Comparison of ENCODE assay signal across 13 cellular contexts in genomic region chr13:103788061-103788652, GRCh38.
DNase-seq lines count a peak whose midpoint lies in the region; ATAC-seq, FAIRE-seq and TF ChIP-seq lines count a peak whose summit lies in the region.
"Had no signal": no experiment of that assay in that cellular context is flagged by ENCODE, and none has a peak within 500 bp of the region (broad histone marks: within the 10 kb centered on the region; RNA-seq: fewer than 3 reads in every experiment).

No MANE protein-coding gene starts in this region.

- H3K27ac Mint-ChIP-seq in Calu3 (ENCODE audit: unreplicated experiment): no peak overlapping the region
- no peak overlapping the region for H3K27ac Mint-ChIP-seq in effector memory CD8-positive, alpha-beta T cell
- H3K27ac Mint-ChIP-seq: activated B cell treated with CpG ODN at 0.5 μM for 24 hours; CD8-positive, alpha-beta T cell had no signal

- H3K4me3 ChIP-seq in GM06990 (replicated peaks; ENCODE audit: low read depth, low read length): no peak overlapping the region
- no peak overlapping the region for H3K4me3 ChIP-seq in astrocyte of the cerebellum (ENCODE audit: low read depth, low read length)
- H3K4me3 ChIP-seq in keratinocyte (ENCODE audit: control insufficient read depth in 2 of 3, extremely low read depth in 1 of 3, insufficient read depth in 2 of 3, low read depth in 1 of 3, low read length in 3 of 3): no peak overlapping the region
- H3K4me3 ChIP-seq: transverse colon had no signal

- no peaks in the 10 kb centered on the region for H3K9me1 ChIP-seq in keratinocyte (ENCODE audit: control insufficient read depth, extremely low read depth, insufficient read depth, low read length)

- H3K4me1 Mint-ChIP-seq in Calu3 (ENCODE audit: low read depth, unreplicated experiment): no peaks in the 10 kb centered on the region
- no peaks in the 10 kb centered on the region for H3K4me1 Mint-ChIP-seq in effector memory CD8-positive, alpha-beta T cell (ENCODE audit: low read depth in 2 of 2)
- H3K4me1 Mint-ChIP-seq: activated B cell treated with CpG ODN at 0.5 μM for 24 hours had no signal

- H4K20me1 ChIP-seq in keratinocyte (ENCODE audit: control insufficient read depth, extremely low read depth, insufficient read depth, low read length): no peaks in the 10 kb centered on the region

- no peak overlapping the region for H3K4me2 ChIP-seq in keratinocyte (ENCODE audit: control insufficient read depth, extremely low read depth, insufficient read depth, low read depth, low read length)

- H3K27ac ChIP-seq in keratinocyte (ENCODE audit: control insufficient read depth, insufficient read depth, low read length): no peak overlapping the region
- H3K27ac ChIP-seq: transverse colon had no signal

- CTCF ChIA-PET in Calu3 (lab: Charles Lee): interaction anchor here (0.5 kb wide), 1 partner anchor 810 kb away, joined by 8 read pairs; no protein-coding TSS in a partner anchor

- in situ Hi-C loops in astrocyte of the cerebellum (cut with HindIII; ENCODE audit: low sequenced_read_pairs): no loop called here

- H3K36me3 ChIP-seq in GM06990 (ENCODE audit: control insufficient read depth, insufficient read depth, low read length) (no peaks in the 10 kb centered on the region), keratinocyte (ENCODE audit: control insufficient read depth in 2 of 2, extremely low read depth in 1 of 2, insufficient read depth in 2 of 2, low read length in 2 of 2) (no peaks in the 10 kb centered on the region)
- H3K36me3 ChIP-seq: transverse colon had no signal

- no peak overlapping the region for H3K9ac ChIP-seq in keratinocyte (ENCODE audit: control insufficient read depth, extremely low read depth, insufficient read depth, low read length)

- no peaks in the 10 kb centered on the region for H3K27me3 Mint-ChIP-seq in Calu3 (ENCODE audit: unreplicated experiment)
- no peaks in the 10 kb centered on the region for H3K27me3 Mint-ChIP-seq in effector memory CD8-positive, alpha-beta T cell
- H3K27me3 Mint-ChIP-seq: activated B cell treated with CpG ODN at 0.5 μM for 24 hours had no signal

- H3K4me3 Mint-ChIP-seq in Calu3 (ENCODE audit: low read depth, unreplicated experiment): no peak overlapping the region
- no peak overlapping the region for H3K4me3 Mint-ChIP-seq in effector memory CD8-positive, alpha-beta T cell
- H3K4me3 Mint-ChIP-seq: activated B cell treated with CpG ODN at 0.5 μM for 24 hours; activated T-cell treated with anti-CD3 and anti-CD28 coated beads, Interleukin-2, amount 50 U/mL, for 4 hours; CD8-positive, alpha-beta T cell had no signal

- ATAC-seq in effector memory CD8-positive, alpha-beta T cell (replicated peaks): no peak
- ATAC-seq in esophagus mucosa: no peak
- ATAC-seq: activated T-cell treated with anti-CD3 and anti-CD28 coated beads, Interleukin-2, amount 50 U/mL, for 4 hours; CD8-positive, alpha-beta T cell had no signal

- H3K79me2 ChIP-seq in keratinocyte (ENCODE audit: control insufficient read depth, insufficient read depth, low read length): no peaks in the 10 kb centered on the region

- no peaks in the 10 kb centered on the region for H3K4me1 ChIP-seq in keratinocyte (ENCODE audit: control insufficient read depth, extremely low read depth, insufficient read depth, low read length)
- H3K4me1 ChIP-seq: transverse colon had no signal

- no peaks in the 10 kb centered on the region for H3K36me3 Mint-ChIP-seq in Calu3 (ENCODE audit: insufficient read depth, unreplicated experiment)
- H3K36me3 Mint-ChIP-seq in effector memory CD8-positive, alpha-beta T cell (ENCODE audit: insufficient read depth): no peaks in the 10 kb centered on the region
- H3K36me3 Mint-ChIP-seq: CD8-positive, alpha-beta T cell had no signal

- intact Hi-C loops in Calu3 (cut with micrococcal nuclease; ENCODE audit: unreplicated experiment): no loop called here

- TF ChIP-seq CTCF in GM06990 (IDR thresholded peaks at IDR 0.05; ENCODE audit: insufficient read depth, low read length, poor library complexity, severe bottlenecking): peak; percentile 16
- TF ChIP-seq CTCF in LNCAP (IDR thresholded peaks at IDR 0.05): peak; percentile 34; the same call in 1 of the 2 replicates
- TF ChIP-seq CTCF in astrocyte of the cerebellum (IDR thresholded peaks at IDR 0.05; ENCODE audit: low read depth, low read length, missing control alignments): peak; percentile 41
- peak in 2 of 3 experiments; percentile 2 to 16 for TF ChIP-seq CTCF in keratinocyte (optimal IDR thresholded peaks at IDR 0.05 in 1 of 3, IDR thresholded peaks at IDR 0.05 in 1 of 3, conservative IDR thresholded peaks at IDR 0.05 in 1 of 3; ENCODE audit: extremely low read depth in 1 of 3, insufficient read depth in 2 of 3, low read length in 3 of 3)
- TF ChIP-seq CTCF in Calu3 (IDR thresholded peaks at IDR 0.05; ENCODE audit: unreplicated experiment): no peak

- dilution Hi-C loops in keratinocyte (cut with MboI; ENCODE audit: extremely low pct_ligation_motif_present, low sequenced_read_pairs): no loop called here

- DNase-seq in GM06990 (ENCODE audit: extremely low read depth, insufficient read length) (no peak), astrocyte of the cerebellum (ENCODE audit: low read depth) (no peak), keratinocyte (ENCODE audit: low read depth, low spot score) (no peak), GM19240 (ENCODE audit: insufficient read length, low spot score) (no peak), Calu3 (no peak)
- no peak for DNase-seq in effector memory CD8-positive, alpha-beta T cell
- DNase-seq: activated B cell treated with CpG ODN at 0.5 μM for 24 hours; activated T-cell treated with anti-CD3 and anti-CD28 coated beads, Interleukin-2, amount 50 U/mL, for 4 hours; caudate nucleus; CD8-positive, alpha-beta T cell; transverse colon had no signal

- H3K9me3 Mint-ChIP-seq in Calu3 (ENCODE audit: low read depth, unreplicated experiment): no peaks in the 10 kb centered on the region
- peaks cover 11 to 16% of the 10 kb centered on the region in 2 donors for H3K9me3 Mint-ChIP-seq in effector memory CD8-positive, alpha-beta T cell
- H3K9me3 Mint-ChIP-seq: CD8-positive, alpha-beta T cell had no signal

- BruUV-seq in Calu3 (replicated peaks; lab: Mats Ljungman, UMichigan): no TSS peak

- no peaks in the 10 kb centered on the region for H3K9me3 ChIP-seq in keratinocyte (ENCODE audit: control insufficient read depth, low read depth, low read length)
- H3K9me3 ChIP-seq: transverse colon had no signal

- no peaks in the 10 kb centered on the region for H3K27me3 ChIP-seq in GM06990 (replicated peaks; ENCODE audit: control insufficient read depth, insufficient read depth, low read length)
- H3K27me3 ChIP-seq in keratinocyte (ENCODE audit: control insufficient read depth, extremely low read depth, insufficient read depth, low read length): no peaks in the 10 kb centered on the region
- H3K27me3 ChIP-seq: transverse colon had no signal

- no peak overlapping the region for H2AFZ ChIP-seq in keratinocyte (ENCODE audit: control insufficient read depth, low read length)

- FAIRE-seq in keratinocyte (lab: Jason Lieb, UNC): no peak
